ENCODE assay signal across 9 cellular contexts in the genomic region with DNA sequence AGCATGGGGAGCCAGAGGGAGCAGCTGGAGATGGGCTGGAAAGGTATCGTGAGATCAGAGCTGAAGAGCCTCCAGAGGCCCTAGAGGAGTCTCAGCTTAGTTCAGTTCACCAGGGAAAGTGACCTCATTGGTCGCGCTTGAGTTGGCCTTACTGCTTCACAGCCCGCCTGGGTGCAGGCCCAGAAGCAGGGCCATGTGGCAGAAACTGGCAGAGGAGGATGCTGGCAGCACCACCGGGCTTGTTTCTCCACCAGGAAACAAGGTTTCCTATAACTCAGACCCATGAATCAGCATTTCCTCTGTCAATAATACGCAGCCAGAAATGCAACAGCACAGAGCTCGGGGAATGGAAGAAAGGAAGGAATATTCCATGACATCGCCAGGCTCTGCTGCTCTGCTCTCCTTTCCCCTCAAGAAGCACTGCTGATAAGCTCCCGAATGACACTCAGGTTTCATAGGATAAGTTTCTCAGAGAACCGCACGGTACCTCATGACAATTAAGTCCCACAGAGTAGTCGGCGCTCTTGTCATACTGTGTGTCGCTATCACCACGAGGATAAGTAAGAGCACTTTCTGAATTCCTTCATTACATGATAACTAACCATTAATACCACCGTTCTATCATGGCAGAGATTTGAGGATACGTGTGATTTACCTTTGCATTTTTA.
DNase-seq lines count a peak whose midpoint lies in the region; TF ChIP-seq lines count a peak whose summit lies in the region.
"Had no signal": no experiment of that assay in that cellular context is flagged by ENCODE, and none has a peak within 500 bp of the region (broad histone marks: within the 10 kb centered on the region; RNA-seq: fewer than 3 reads in every experiment).

No MANE protein-coding gene starts in this region.

- H3K4me3 Mint-ChIP-seq in activated T-cell treated with anti-CD3 and anti-CD28 coated beads, Interleukin-2, amount 50 U/mL, for 24 hours, result no peak overlapping the region
- H3K4me3 Mint-ChIP-seq: central memory CD8-positive, alpha-beta T cell had no signal

- no peak overlapping the region for H3K4me3 ChIP-seq in osteoblast (ENCODE audit: insufficient read depth, low read length)

- no peak overlapping the region for H3K27ac ChIP-seq in osteoblast (ENCODE audit: low read depth, low read length)

- no peaks in the 10 kb centered on the region for H3K27me3 ChIP-seq in osteoblast (ENCODE audit: insufficient read depth, low read length)

- DNase-seq in Daoy (ENCODE audit: low read depth) (peak; percentile 41), NCI-H446 (lab: John Stamatoyannopoulos, UW) (peak; percentile 81 to 92), fibroblast of peridontal ligament (ENCODE audit: extremely low read depth) (peak; percentile 15), osteoblast (ENCODE audit: insufficient read length, low spot score, missing footprints) (no peak), SIG-M5 treated with dmso at 0.1 percent for 504 hours (lab: John Stamatoyannopoulos, UW; ENCODE audit: unreplicated experiment) (no peak), iPS-NIHi7 (ENCODE audit: extremely low spot score) (no peak)
- no peak for DNase-seq in activated CD4-positive, CD25-positive, alpha-beta regulatory T cell (lab: John Stamatoyannopoulos, UW)
- DNase-seq in activated T-cell treated with anti-CD3 and anti-CD28 coated beads, Interleukin-2, amount 50 U/mL, for 24 hours, result no peak

- no peaks in the 10 kb centered on the region for H3K79me2 ChIP-seq in osteoblast (ENCODE audit: insufficient read depth, low read length)

- H3K9me3 Mint-ChIP-seq in activated T-cell treated with anti-CD3 and anti-CD28 coated beads, Interleukin-2, amount 50 U/mL, for 24 hours, result no peaks in the 10 kb centered on the region
- H3K9me3 Mint-ChIP-seq: central memory CD8-positive, alpha-beta T cell had no signal

- H2AFZ ChIP-seq in osteoblast (ENCODE audit: low read length), result peak overlapping the region; percentile 25

- no peaks in the 10 kb centered on the region for H3K4me1 ChIP-seq in osteoblast (ENCODE audit: insufficient read depth, low read length)

- H3K36me3 ChIP-seq in osteoblast (ENCODE audit: insufficient read depth, low read length), result no peaks in the 10 kb centered on the region

- TF ChIP-seq CTCF in osteoblast (IDR thresholded peaks at IDR 0.05; ENCODE audit: extremely low read depth, low read depth, low read length), result no peak

- H3K4me2 ChIP-seq in osteoblast (ENCODE audit: insufficient read depth, low read length), result no peak overlapping the region

- H3K27me3 Mint-ChIP-seq in activated T-cell treated with anti-CD3 and anti-CD28 coated beads, Interleukin-2, amount 50 U/mL, for 24 hours, result no peaks in the 10 kb centered on the region
- H3K27me3 Mint-ChIP-seq: central memory CD8-positive, alpha-beta T cell had no signal

- H3K4me1 Mint-ChIP-seq in activated T-cell treated with anti-CD3 and anti-CD28 coated beads, Interleukin-2, amount 50 U/mL, for 24 hours (ENCODE audit: low read depth), result peaks cover 17% of the 10 kb centered on the region

- H4K20me1 ChIP-seq in osteoblast (ENCODE audit: insufficient read depth, low read length), result no peaks in the 10 kb centered on the region

- H3K36me3 Mint-ChIP-seq in activated T-cell treated with anti-CD3 and anti-CD28 coated beads, Interleukin-2, amount 50 U/mL, for 24 hours (ENCODE audit: low read depth), result no peaks in the 10 kb centered on the region

- H3K27ac Mint-ChIP-seq in activated T-cell treated with anti-CD3 and anti-CD28 coated beads, Interleukin-2, amount 50 U/mL, for 24 hours, result no peak overlapping the region

- H3K9me3 ChIP-seq in osteoblast (ENCODE audit: low read depth, low read length), result no peaks in the 10 kb centered on the region

Comparison
In these comparisons a context has a peak if more than half of its experiments do, and no peak if none do; other contexts are left out.
1. DNase-seq: peak in Daoy (single experiment), NCI-H446 (2 of 2) and fibroblast of peridontal ligament (single experiment); none in osteoblast (single experiment), activated CD4-positive, CD25-positive, alpha-beta regulatory T cell (0 of 4), activated T-cell treated with anti-CD3 and anti-CD28 coated beads, Interleukin-2, amount 50 U/mL, for 24 hours (single experiment), SIG-M5 treated with dmso at 0.1 percent for 504 hours (single experiment) and iPS-NIHi7 (single experiment).